27 cellular contexts compared by ENCODE assay signal in genomic region chr13:73162912-73163911, GRCh38.
DNase-seq lines count a peak whose midpoint lies in the region; ATAC-seq and TF ChIP-seq lines count a peak whose summit lies in the region.
"Had no signal": no experiment of that assay in that cellular context is flagged by ENCODE, and none has a peak within 500 bp of the region (broad histone marks: within the 10 kb centered on the region; RNA-seq: fewer than 3 reads in every experiment).

No MANE protein-coding gene starts in this region.

- H3K4me2 ChIP-seq in PC-3 (ENCODE audit: low read length) = peak overlapping the region; percentile 17; the same call in 1 of the 2 replicates
- H3K4me2 ChIP-seq: smooth muscle cell had no signal

- H3K27me3 Mint-ChIP-seq in activated naive CD8-positive, alpha-beta T cell treated with anti-CD3 and anti-CD28 coated beads, Interleukin-2, amount 50 U/mL, for 24 hours = no peaks in the 10 kb centered on the region
- H3K27me3 Mint-ChIP-seq in activated naive CD8-positive, alpha-beta T cell treated with anti-CD3 and anti-CD28 coated beads for 36 hours = no peaks in the 10 kb centered on the region
- H3K27me3 Mint-ChIP-seq in activated naive CD4-positive, alpha-beta T cell treated with anti-CD3 and anti-CD28 coated beads for 36 hours (ENCODE audit: low read depth) = no peaks in the 10 kb centered on the region
- H3K27me3 Mint-ChIP-seq in CD14-positive monocyte (ENCODE audit: low read depth in 3 of 3) = peaks cover 0 to 4% (median 2%) of the 10 kb centered on the region in 3 donors

- H3K27ac ChIP-seq in PC-3 (ENCODE audit: low read length) (peak overlapping the region; percentile 55), stomach (peak overlapping the region in 3 of 5 donors; percentile 26 to 64 (median 50))
- H3K27ac ChIP-seq: HL-60, suprapubic skin, uterus had no signal

- H3K9ac ChIP-seq in PC-3 (ENCODE audit: low read length) = no peak overlapping the region

- peaks cover 5% of the 10 kb centered on the region for H3K9me3 Mint-ChIP-seq in activated naive CD8-positive, alpha-beta T cell treated with anti-CD3 and anti-CD28 coated beads, Interleukin-2, amount 50 U/mL, for 24 hours
- H3K9me3 Mint-ChIP-seq in activated naive CD8-positive, alpha-beta T cell treated with anti-CD3 and anti-CD28 coated beads for 36 hours = peaks cover 3% of the 10 kb centered on the region
- peaks cover 2% of the 10 kb centered on the region for H3K9me3 Mint-ChIP-seq in activated naive CD4-positive, alpha-beta T cell treated with anti-CD3 and anti-CD28 coated beads for 36 hours
- peaks cover 2 to 16% (median 7%) of the 10 kb centered on the region in 7 donors for H3K9me3 Mint-ChIP-seq in CD14-positive monocyte

- WGBS in stomach, 5 donors = 61 to 67% (median 65%) methylated on average over 2 of the region's 2 CpGs

- intact Hi-C loops in PC-3 (cut with micrococcal nuclease) (no loop called here), stomach (cut with DNase I; ENCODE audit: low total_unique reads) (no loop called here), CD14-positive monocyte (cut with micrococcal nuclease) (no loop called here)
- intact Hi-C loops in activated naive CD4-positive, alpha-beta T cell treated with anti-CD3 and anti-CD28 coated beads for 36 hours (cut with micrococcal nuclease) = no loop called here

- H3K4me1 Mint-ChIP-seq in activated naive CD8-positive, alpha-beta T cell treated with anti-CD3 and anti-CD28 coated beads, Interleukin-2, amount 50 U/mL, for 24 hours = no peaks in the 10 kb centered on the region
- no peaks in the 10 kb centered on the region for H3K4me1 Mint-ChIP-seq in activated naive CD8-positive, alpha-beta T cell treated with anti-CD3 and anti-CD28 coated beads for 36 hours
- peaks cover 2% of the 10 kb centered on the region for H3K4me1 Mint-ChIP-seq in activated naive CD4-positive, alpha-beta T cell treated with anti-CD3 and anti-CD28 coated beads for 36 hours (ENCODE audit: low read depth)
- no peaks in the 10 kb centered on the region for H3K4me1 Mint-ChIP-seq in CD14-positive monocyte

- H4K20me1 ChIP-seq in PC-3 (ENCODE audit: low read length) = no peaks in the 10 kb centered on the region

- TF ChIP-seq CTCF in PC-3 (conservative IDR thresholded peaks at IDR 0.05; ENCODE audit: low read depth, low read length) = no peak
- no peak for TF ChIP-seq CTCF in stomach (IDR thresholded peaks at IDR 0.05)
- TF ChIP-seq CTCF in CD14-positive monocyte (IDR thresholded peaks at IDR 0.05) = no peak

- no peak overlapping the region for H3K4me3 Mint-ChIP-seq in activated naive CD8-positive, alpha-beta T cell treated with anti-CD3 and anti-CD28 coated beads, Interleukin-2, amount 50 U/mL, for 24 hours
- H3K4me3 Mint-ChIP-seq in activated naive CD8-positive, alpha-beta T cell treated with anti-CD3 and anti-CD28 coated beads for 36 hours = no peak overlapping the region
- no peak overlapping the region for H3K4me3 Mint-ChIP-seq in activated naive CD4-positive, alpha-beta T cell treated with anti-CD3 and anti-CD28 coated beads for 36 hours
- H3K4me3 Mint-ChIP-seq in CD14-positive monocyte = no peak overlapping the region
- H3K4me3 Mint-ChIP-seq: naive thymus-derived CD4-positive, alpha-beta T cell had no signal

- H3K4me3 ChIP-seq in PC-3 (ENCODE audit: low read length) (no peak overlapping the region), stomach (no peak overlapping the region)
- H3K4me3 ChIP-seq: GM12878, HAP-1, smooth muscle cell, suprapubic skin, uterus had no signal

- no peaks in the 10 kb centered on the region for H3K79me2 ChIP-seq in PC-3 (ENCODE audit: low read length)

- H3K36me3 Mint-ChIP-seq in activated naive CD8-positive, alpha-beta T cell treated with anti-CD3 and anti-CD28 coated beads, Interleukin-2, amount 50 U/mL, for 24 hours (ENCODE audit: low read depth) = no peaks in the 10 kb centered on the region
- no peaks in the 10 kb centered on the region for H3K36me3 Mint-ChIP-seq in activated naive CD8-positive, alpha-beta T cell treated with anti-CD3 and anti-CD28 coated beads for 36 hours
- no peaks in the 10 kb centered on the region for H3K36me3 Mint-ChIP-seq in activated naive CD4-positive, alpha-beta T cell treated with anti-CD3 and anti-CD28 coated beads for 36 hours (ENCODE audit: low read depth)
- no peaks in the 10 kb centered on the region for H3K36me3 Mint-ChIP-seq in CD14-positive monocyte

- peak; percentile 15 for ATAC-seq in activated naive CD8-positive, alpha-beta T cell treated with anti-CD3 and anti-CD28 coated beads, Interleukin-2, amount 50 U/mL, for 24 hours
- ATAC-seq in PC-3 = peak; percentile 88
- peak; percentile 68 for ATAC-seq in esophagus mucosa
- ATAC-seq: GM12878; naive thymus-derived CD4-positive, alpha-beta T cell had no signal

- no peak overlapping the region for H3K27ac Mint-ChIP-seq in activated naive CD8-positive, alpha-beta T cell treated with anti-CD3 and anti-CD28 coated beads, Interleukin-2, amount 50 U/mL, for 24 hours
- no peak overlapping the region for H3K27ac Mint-ChIP-seq in activated naive CD8-positive, alpha-beta T cell treated with anti-CD3 and anti-CD28 coated beads for 36 hours
- H3K27ac Mint-ChIP-seq in activated naive CD4-positive, alpha-beta T cell treated with anti-CD3 and anti-CD28 coated beads for 36 hours = no peak overlapping the region
- no peak overlapping the region for H3K27ac Mint-ChIP-seq in CD14-positive monocyte
- H3K27ac Mint-ChIP-seq: naive thymus-derived CD4-positive, alpha-beta T cell had no signal

- POLR2A ChIA-PET in PC-3 (lab: Charles Lee; ENCODE audit: unreplicated experiment) = interaction anchor here (0.6 kb wide), 1 partner anchor 358 kb away, joined by 9 read pairs; no protein-coding TSS in a partner anchor

- CTCF ChIA-PET in PC-3 (lab: Charles Lee) = no interaction called here
- CTCF ChIA-PET in activated naive CD4-positive, alpha-beta T cell treated with anti-CD3 and anti-CD28 coated beads for 36 hours (lab: Charles Lee) = no interaction called here

- no peaks in the 10 kb centered on the region for H3K27me3 ChIP-seq in PC-3 (ENCODE audit: low read length)
- H3K27me3 ChIP-seq in stomach = no peaks in the 10 kb centered on the region
- H3K27me3 ChIP-seq: suprapubic skin, uterus had no signal

- no peaks in the 10 kb centered on the region for H3K9me2 ChIP-seq in PC-3 (replicated peaks; ENCODE audit: low read length)

- H3K9me3 ChIP-seq in PC-3 (ENCODE audit: low read length) (no peaks in the 10 kb centered on the region), stomach (no peaks in the 10 kb centered on the region)
- H3K9me3 ChIP-seq: uterus had no signal

- no peak overlapping the region for H2AFZ ChIP-seq in PC-3 (ENCODE audit: low read length)

- no peak for DNase-seq in activated naive CD8-positive, alpha-beta T cell treated with anti-CD3 and anti-CD28 coated beads, Interleukin-2, amount 50 U/mL, for 24 hours
- DNase-seq in activated naive CD8-positive, alpha-beta T cell treated with anti-CD3 and anti-CD28 coated beads for 36 hours = no peak
- DNase-seq in PC-3 = peak; percentile 62
- no peak for DNase-seq in stomach
- no peak for DNase-seq in activated naive CD4-positive, alpha-beta T cell treated with anti-CD3 and anti-CD28 coated beads for 36 hours
- DNase-seq in DMS79 treated with DMSO at 0.1 percent for 48 hours (lab: John Stamatoyannopoulos, UW) = no peak
- no peak for DNase-seq in CD14-positive monocyte (ENCODE audit: low spot score)
- DNase-seq: activated CD4-positive, alpha-beta T cell treated with anti-CD3 and anti-CD28 coated beads for 48 hours; activated naive CD4-positive, alpha-beta T cell treated with anti-CD3 and anti-CD28 coated beads, Interleukin-2, amount 50 U/mL, for 16 hours; aorta; central memory CD4-positive, alpha-beta T cell; dermis blood vessel endothelial cell; IMR-90; naive thymus-derived CD4-positive, alpha-beta T cell; NCI-H2081 treated with DMSO at 0.1 percent for 48 hours; occipital lobe; OCI-M1; SHP77 treated with DMSO at 0.1 percent for 48 hours; stimulated activated CD4-positive, alpha-beta T cell treated with anti-CD3 and anti-CD28 coated beads, Interleukin-2, amount 100 ng/mL, for 24 hours; T-helper 1 cell; uterus had no signal

- no peak for TF ChIP-seq POLR2A in stomach (IDR thresholded peaks at IDR 0.05)

- H3K4me1 ChIP-seq in PC-3 (ENCODE audit: insufficient read depth, low read length) (peaks cover 28% of the 10 kb centered on the region), stomach (peaks cover 0 to 13% (median 2%) of the 10 kb centered on the region in 4 donors)
- H3K4me1 ChIP-seq: uterus had no signal

- no peak for TF ChIP-seq EP300 in stomach (IDR thresholded peaks at IDR 0.05)

- no TSS peak for BruUV-seq in PC-3 (replicated peaks; lab: Mats Ljungman, UMichigan)

- H3K36me3 ChIP-seq in PC-3 (ENCODE audit: low read depth, low read length) = no peaks in the 10 kb centered on the region; the same call in 1 of the 2 replicates
- H3K36me3 ChIP-seq in stomach = no peaks in the 10 kb centered on the region
- H3K36me3 ChIP-seq: HAP-1, suprapubic skin, uterus had no signal

- no peaks in the 10 kb centered on the region for H3F3A ChIP-seq in PC-3 (ENCODE audit: low read length, unreplicated experiment)

Comparison
In these comparisons a context has a peak if more than half of its experiments do, and no peak if none do; other contexts are left out.
1. ATAC-seq: peak in every context shown above with its lines; median percentile 88 in PC-3; 68 in esophagus mucosa; 15 in activated naive CD8-positive, alpha-beta T cell treated with anti-CD3 and anti-CD28 coated beads, Interleukin-2, amount 50 U/mL, for 24 hours.